ENCODE assay signal across 1 cellular context in genomic region chr3:142033292-142033691, GRCh38.
TF ChIP-seq lines count a peak whose summit lies in the region.

No MANE protein-coding gene starts in this region.

TF ChIP-seq in K562, 482 proteins besides CTCF, POLR2A, EP300 and RAD21 (continued from another document):
- peak; percentile 46; the same call in 1 of the 2 replicates for TF ChIP-seq ZNF592 (IDR thresholded peaks at IDR 0.05)
- no peak for TF ChIP-seq BMI1 (IDR thresholded peaks at IDR 0.05; ENCODE audit: low read length)
- no peak for TF ChIP-seq SOX6 (IDR thresholded peaks at IDR 0.05)
- TF ChIP-seq CBFA2T2 (conservative IDR thresholded peaks at IDR 0.05): peak; percentile 40; the same call in 1 of the 2 replicates
- peak; percentile 81 for TF ChIP-seq SNIP1 (IDR thresholded peaks at IDR 0.05; ENCODE audit: low read depth)
- TF ChIP-seq MGA (IDR thresholded peaks at IDR 0.05): peak; percentile 57
- peak; percentile 67 for TF ChIP-seq ZFX (CRISPR knock-in tag; IDR thresholded peaks at IDR 0.05)
- peak; percentile 64 for TF ChIP-seq CBFA2T3 (IDR thresholded peaks at IDR 0.05)
- no peak for TF ChIP-seq KLF16 (IDR thresholded peaks at IDR 0.05)
- TF ChIP-seq HMBOX1 (IDR thresholded peaks at IDR 0.05): 0 out of 2 replicates have a peak, but pooled peaks have one; percentile 34
- no peak for TF ChIP-seq PTTG1 (tag; IDR thresholded peaks at IDR 0.05; ENCODE audit: low read depth)
- TF ChIP-seq SMARCA4 (IDR thresholded peaks at IDR 0.05): 0 out of 2 replicates have a peak, but pooled peaks have one; percentile 23
- 0 out of 4 replicates have a peak, but pooled peaks of 1 of the 2 experiments have one; percentile 23 for TF ChIP-seq RCOR1 (IDR thresholded peaks at IDR 0.05; ENCODE audit: borderline replicate concordance in 1 of 2, low read depth in 2 of 2, low read length in 2 of 2)
- peak; percentile 31; the same call in 1 of the 2 replicates for TF ChIP-seq TAL1 (IDR thresholded peaks at IDR 0.05)
